Comparison of ENCODE assay signal across 1 cellular context in the genomic region with DNA sequence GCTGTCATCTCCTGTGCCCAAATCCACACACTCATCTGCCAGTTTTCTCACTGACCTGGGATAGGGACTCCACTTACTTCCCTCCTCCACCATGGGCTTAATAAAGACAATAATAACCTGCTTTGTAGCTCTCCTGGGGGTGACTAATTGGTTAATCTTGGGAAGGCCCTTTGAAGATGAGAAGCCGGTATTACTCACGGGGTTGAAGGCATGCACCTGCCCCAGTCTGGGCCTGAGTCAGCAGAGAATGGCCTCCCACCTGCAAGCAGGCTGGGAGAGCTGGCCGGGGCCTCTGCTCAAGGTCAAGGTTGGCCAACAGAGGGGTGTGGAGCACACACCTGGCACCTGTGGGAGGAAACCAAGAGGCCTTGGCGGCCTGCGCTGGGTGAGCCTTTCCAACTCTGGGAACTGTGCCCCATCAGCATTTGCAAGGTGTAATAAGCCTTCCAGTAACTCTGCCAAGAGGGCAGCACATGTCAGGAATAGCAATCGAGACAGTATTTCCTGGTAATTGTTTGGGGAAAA.
TF ChIP-seq lines count a peak whose summit lies in the region.

No MANE protein-coding gene starts in this region.

TF ChIP-seq in HepG2, 621 proteins besides CTCF, POLR2A, EP300 and RAD21 (continued from another document and continues in another):
- TF ChIP-seq, protein P1, sequence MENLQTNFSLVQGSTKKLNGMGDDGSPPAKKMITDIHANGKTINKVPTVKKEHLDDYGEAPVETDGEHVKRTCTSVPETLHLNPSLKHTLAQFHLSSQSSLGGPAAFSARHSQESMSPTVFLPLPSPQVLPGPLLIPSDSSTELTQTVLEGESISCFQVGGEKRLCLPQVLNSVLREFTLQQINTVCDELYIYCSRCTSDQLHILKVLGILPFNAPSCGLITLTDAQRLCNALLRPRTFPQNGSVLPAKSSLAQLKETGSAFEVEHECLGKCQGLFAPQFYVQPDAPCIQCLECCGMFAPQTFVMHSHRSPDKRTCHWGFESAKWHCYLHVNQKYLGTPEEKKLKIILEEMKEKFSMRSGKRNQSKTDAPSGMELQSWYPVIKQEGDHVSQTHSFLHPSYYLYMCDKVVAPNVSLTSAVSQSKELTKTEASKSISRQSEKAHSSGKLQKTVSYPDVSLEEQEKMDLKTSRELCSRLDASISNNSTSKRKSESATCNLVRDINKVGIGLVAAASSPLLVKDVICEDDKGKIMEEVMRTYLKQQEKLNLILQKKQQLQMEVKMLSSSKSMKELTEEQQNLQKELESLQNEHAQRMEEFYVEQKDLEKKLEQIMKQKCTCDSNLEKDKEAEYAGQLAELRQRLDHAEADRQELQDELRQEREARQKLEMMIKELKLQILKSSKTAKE (CRISPR knock-in tag; IDR thresholded peaks at IDR 0.05; ENCODE audit: borderline replicate concordance) = peak; percentile 58; the same call in 1 of the 2 replicates
- TF ChIP-seq PHF5A (CRISPR knock-in tag; IDR thresholded peaks at IDR 0.05; ENCODE audit: low read depth, unreplicated experiment) (no peak), GABPA (IDR thresholded peaks at IDR 0.05; ENCODE audit: low read depth, low read length) (no peak), GABPA (CRISPR knock-in tag; IDR thresholded peaks at IDR 0.05; ENCODE audit: low read depth) (no peak), ZNF546 (CRISPR knock-in tag; conservative IDR thresholded peaks at IDR 0.05) (no peak), PPARG (CRISPR knock-in tag; conservative IDR thresholded peaks at IDR 0.05) (no peak), ZNF263 (CRISPR knock-in tag; IDR thresholded peaks at IDR 0.05) (0 out of 2 replicates have a peak, but pooled peaks have one; percentile 35), NRL (CRISPR knock-in tag; IDR thresholded peaks at IDR 0.05; ENCODE audit: borderline replicate concordance) (no peak; the same call in 1 of the 2 replicates), ZC3H13 (CRISPR knock-in tag; IDR thresholded peaks at IDR 0.05) (no peak), ZNF431 (CRISPR knock-in tag; IDR thresholded peaks at IDR 0.05; ENCODE audit: borderline replicate concordance, low read depth) (no peak), RCOR2 (CRISPR knock-in tag; IDR thresholded peaks at IDR 0.05) (no peak), IRF2 (CRISPR knock-in tag; IDR thresholded peaks at IDR 0.05) (no peak), SPEN (CRISPR knock-in tag; IDR thresholded peaks at IDR 0.05; ENCODE audit: low read depth) (no peak), HNRNPL (IDR thresholded peaks at IDR 0.05; ENCODE audit: low read depth, low read length) (no peak), GZF1 (CRISPR knock-in tag; IDR thresholded peaks at IDR 0.05) (no peak), ZNF20 (CRISPR knock-in tag; IDR thresholded peaks at IDR 0.05) (no peak), NAIF1 (CRISPR knock-in tag; IDR thresholded peaks at IDR 0.05; ENCODE audit: borderline replicate concordance) (no peak), ZNF773 (CRISPR knock-in tag; IDR thresholded peaks at IDR 0.05; ENCODE audit: borderline replicate concordance) (no peak), ZNF7 (CRISPR knock-in tag; IDR thresholded peaks at IDR 0.05) (no peak), STAT5B (CRISPR knock-in tag; IDR thresholded peaks at IDR 0.05) (no peak), ZNF670 (CRISPR knock-in tag; IDR thresholded peaks at IDR 0.05; ENCODE audit: borderline replicate concordance) (no peak), SIX4 (CRISPR knock-in tag; IDR thresholded peaks at IDR 0.05) (0 out of 2 replicates have a peak, but pooled peaks have one; percentile 25), ZNF674 (CRISPR knock-in tag; IDR thresholded peaks at IDR 0.05; ENCODE audit: low read depth) (no peak), PHF20 (CRISPR knock-in tag; IDR thresholded peaks at IDR 0.05) (no peak), SUZ12 (IDR thresholded peaks at IDR 0.05; ENCODE audit: low read depth, low read length) (no peak), CHCHD3 (CRISPR knock-in tag; IDR thresholded peaks at IDR 0.05) (no peak), ZC3H4 (CRISPR knock-in tag; IDR thresholded peaks at IDR 0.05; ENCODE audit: borderline replicate concordance) (no peak), ZNF878 (CRISPR knock-in tag; IDR thresholded peaks at IDR 0.05) (no peak), ZBTB38 (CRISPR knock-in tag; IDR thresholded peaks at IDR 0.05) (no peak), U2AF1 (optimal IDR thresholded peaks at IDR 0.05; ENCODE audit: low read depth, low read length) (no peak), ZNF121 (CRISPR knock-in tag; IDR thresholded peaks at IDR 0.05) (no peak)
- TF ChIP-seq, protein P2, sequence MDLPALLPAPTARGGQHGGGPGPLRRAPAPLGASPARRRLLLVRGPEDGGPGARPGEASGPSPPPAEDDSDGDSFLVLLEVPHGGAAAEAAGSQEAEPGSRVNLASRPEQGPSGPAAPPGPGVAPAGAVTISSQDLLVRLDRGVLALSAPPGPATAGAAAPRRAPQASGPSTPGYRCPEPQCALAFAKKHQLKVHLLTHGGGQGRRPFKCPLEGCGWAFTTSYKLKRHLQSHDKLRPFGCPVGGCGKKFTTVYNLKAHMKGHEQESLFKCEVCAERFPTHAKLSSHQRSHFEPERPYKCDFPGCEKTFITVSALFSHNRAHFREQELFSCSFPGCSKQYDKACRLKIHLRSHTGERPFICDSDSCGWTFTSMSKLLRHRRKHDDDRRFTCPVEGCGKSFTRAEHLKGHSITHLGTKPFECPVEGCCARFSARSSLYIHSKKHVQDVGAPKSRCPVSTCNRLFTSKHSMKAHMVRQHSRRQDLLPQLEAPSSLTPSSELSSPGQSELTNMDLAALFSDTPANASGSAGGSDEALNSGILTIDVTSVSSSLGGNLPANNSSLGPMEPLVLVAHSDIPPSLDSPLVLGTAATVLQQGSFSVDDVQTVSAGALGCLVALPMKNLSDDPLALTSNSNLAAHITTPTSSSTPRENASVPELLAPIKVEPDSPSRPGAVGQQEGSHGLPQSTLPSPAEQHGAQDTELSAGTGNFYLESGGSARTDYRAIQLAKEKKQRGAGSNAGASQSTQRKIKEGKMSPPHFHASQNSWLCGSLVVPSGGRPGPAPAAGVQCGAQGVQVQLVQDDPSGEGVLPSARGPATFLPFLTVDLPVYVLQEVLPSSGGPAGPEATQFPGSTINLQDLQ (CRISPR knock-in tag; IDR thresholded peaks at IDR 0.05) = no peak
- TF ChIP-seq, protein P3, sequence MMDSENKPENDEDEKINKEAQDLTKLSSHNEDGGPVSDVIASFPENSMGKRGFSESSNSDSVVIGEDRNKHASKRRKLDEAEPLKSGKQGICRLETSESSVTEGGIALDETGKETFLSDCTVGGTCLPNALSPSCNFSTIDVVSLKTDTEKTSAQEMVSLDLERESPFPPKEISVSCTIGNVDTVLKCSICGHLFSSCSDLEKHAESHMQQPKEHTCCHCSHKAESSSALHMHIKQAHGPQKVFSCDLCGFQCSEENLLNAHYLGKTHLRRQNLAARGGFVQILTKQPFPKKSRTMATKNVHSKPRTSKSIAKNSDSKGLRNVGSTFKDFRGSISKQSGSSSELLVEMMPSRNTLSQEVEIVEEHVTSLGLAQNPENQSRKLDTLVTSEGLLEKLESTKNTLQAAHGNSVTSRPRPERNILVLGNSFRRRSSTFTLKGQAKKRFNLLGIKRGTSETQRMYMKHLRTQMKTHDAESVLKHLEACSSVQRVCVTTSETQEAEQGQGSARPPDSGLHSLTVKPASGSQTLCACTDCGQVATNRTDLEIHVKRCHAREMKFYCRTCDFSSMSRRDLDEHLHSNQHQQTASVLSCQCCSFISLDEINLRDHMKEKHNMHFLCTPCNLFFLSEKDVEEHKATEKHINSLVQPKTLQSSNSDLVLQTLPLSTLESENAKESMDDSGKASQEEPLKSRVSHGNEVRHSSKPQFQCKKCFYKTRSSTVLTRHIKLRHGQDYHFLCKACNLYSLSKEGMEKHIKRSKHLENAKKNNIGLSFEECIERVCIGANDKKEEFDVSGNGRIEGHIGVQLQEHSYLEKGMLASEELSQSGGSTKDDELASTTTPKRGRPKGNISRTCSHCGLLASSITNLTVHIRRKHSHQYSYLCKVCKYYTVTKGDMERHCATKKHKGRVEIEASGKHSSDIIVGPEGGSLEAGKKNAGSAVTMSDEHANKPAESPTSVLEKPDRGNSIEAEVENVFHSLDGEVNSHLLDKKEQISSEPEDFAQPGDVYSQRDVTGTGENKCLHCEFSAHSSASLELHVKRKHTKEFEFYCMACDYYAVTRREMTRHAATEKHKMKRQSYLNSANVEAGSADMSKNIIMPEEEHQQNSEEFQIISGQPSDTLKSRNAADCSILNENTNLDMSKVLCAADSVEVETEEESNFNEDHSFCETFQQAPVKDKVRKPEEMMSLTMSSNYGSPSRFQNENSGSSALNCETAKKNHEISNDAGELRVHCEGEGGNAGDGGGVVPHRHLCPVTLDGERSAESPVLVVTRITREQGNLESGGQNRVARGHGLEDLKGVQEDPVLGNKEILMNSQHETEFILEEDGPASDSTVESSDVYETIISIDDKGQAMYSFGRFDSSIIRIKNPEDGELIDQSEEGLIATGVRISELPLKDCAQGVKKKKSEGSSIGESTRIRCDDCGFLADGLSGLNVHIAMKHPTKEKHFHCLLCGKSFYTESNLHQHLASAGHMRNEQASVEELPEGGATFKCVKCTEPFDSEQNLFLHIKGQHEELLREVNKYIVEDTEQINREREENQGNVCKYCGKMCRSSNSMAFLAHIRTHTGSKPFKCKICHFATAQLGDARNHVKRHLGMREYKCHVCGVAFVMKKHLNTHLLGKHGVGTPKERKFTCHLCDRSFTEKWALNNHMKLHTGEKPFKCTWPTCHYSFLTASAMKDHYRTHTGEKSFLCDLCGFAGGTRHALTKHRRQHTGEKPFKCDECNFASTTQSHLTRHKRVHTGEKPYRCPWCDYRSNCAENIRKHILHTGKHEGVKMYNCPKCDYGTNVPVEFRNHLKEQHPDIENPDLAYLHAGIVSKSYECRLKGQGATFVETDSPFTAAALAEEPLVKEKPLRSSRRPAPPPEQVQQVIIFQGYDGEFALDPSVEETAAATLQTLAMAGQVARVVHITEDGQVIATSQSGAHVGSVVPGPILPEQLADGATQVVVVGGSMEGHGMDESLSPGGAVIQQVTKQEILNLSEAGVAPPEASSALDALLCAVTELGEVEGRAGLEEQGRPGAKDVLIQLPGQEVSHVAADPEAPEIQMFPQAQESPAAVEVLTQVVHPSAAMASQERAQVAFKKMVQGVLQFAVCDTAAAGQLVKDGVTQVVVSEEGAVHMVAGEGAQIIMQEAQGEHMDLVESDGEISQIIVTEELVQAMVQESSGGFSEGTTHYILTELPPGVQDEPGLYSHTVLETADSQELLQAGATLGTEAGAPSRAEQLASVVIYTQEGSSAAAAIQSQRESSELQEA (CRISPR knock-in tag; IDR thresholded peaks at IDR 0.05; ENCODE audit: not compliant biosample characterization) = no peak
- TF ChIP-seq, protein P4, sequence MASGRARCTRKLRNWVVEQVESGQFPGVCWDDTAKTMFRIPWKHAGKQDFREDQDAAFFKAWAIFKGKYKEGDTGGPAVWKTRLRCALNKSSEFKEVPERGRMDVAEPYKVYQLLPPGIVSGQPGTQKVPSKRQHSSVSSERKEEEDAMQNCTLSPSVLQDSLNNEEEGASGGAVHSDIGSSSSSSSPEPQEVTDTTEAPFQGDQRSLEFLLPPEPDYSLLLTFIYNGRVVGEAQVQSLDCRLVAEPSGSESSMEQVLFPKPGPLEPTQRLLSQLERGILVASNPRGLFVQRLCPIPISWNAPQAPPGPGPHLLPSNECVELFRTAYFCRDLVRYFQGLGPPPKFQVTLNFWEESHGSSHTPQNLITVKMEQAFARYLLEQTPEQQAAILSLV (CRISPR knock-in tag; IDR thresholded peaks at IDR 0.05; ENCODE audit: borderline replicate concordance) = no peak
- TF ChIP-seq, protein P5, sequence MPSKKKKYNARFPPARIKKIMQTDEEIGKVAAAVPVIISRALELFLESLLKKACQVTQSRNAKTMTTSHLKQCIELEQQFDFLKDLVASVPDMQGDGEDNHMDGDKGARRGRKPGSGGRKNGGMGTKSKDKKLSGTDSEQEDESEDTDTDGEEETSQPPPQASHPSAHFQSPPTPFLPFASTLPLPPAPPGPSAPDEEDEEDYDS (CRISPR knock-in tag; IDR thresholded peaks at IDR 0.05) = no peak
- TF ChIP-seq, protein P6, sequence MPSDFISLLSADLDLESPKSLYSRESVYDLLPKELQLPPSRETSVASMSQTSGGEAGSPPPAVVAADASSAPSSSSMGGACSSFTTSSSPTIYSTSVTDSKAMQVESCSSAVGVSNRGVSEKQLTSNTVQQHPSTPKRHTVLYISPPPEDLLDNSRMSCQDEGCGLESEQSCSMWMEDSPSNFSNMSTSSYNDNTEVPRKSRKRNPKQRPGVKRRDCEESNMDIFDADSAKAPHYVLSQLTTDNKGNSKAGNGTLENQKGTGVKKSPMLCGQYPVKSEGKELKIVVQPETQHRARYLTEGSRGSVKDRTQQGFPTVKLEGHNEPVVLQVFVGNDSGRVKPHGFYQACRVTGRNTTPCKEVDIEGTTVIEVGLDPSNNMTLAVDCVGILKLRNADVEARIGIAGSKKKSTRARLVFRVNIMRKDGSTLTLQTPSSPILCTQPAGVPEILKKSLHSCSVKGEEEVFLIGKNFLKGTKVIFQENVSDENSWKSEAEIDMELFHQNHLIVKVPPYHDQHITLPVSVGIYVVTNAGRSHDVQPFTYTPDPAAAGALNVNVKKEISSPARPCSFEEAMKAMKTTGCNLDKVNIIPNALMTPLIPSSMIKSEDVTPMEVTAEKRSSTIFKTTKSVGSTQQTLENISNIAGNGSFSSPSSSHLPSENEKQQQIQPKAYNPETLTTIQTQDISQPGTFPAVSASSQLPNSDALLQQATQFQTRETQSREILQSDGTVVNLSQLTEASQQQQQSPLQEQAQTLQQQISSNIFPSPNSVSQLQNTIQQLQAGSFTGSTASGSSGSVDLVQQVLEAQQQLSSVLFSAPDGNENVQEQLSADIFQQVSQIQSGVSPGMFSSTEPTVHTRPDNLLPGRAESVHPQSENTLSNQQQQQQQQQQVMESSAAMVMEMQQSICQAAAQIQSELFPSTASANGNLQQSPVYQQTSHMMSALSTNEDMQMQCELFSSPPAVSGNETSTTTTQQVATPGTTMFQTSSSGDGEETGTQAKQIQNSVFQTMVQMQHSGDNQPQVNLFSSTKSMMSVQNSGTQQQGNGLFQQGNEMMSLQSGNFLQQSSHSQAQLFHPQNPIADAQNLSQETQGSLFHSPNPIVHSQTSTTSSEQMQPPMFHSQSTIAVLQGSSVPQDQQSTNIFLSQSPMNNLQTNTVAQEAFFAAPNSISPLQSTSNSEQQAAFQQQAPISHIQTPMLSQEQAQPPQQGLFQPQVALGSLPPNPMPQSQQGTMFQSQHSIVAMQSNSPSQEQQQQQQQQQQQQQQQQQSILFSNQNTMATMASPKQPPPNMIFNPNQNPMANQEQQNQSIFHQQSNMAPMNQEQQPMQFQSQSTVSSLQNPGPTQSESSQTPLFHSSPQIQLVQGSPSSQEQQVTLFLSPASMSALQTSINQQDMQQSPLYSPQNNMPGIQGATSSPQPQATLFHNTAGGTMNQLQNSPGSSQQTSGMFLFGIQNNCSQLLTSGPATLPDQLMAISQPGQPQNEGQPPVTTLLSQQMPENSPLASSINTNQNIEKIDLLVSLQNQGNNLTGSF (CRISPR knock-in tag; IDR thresholded peaks at IDR 0.05) = no peak
- TF ChIP-seq, protein P7, sequence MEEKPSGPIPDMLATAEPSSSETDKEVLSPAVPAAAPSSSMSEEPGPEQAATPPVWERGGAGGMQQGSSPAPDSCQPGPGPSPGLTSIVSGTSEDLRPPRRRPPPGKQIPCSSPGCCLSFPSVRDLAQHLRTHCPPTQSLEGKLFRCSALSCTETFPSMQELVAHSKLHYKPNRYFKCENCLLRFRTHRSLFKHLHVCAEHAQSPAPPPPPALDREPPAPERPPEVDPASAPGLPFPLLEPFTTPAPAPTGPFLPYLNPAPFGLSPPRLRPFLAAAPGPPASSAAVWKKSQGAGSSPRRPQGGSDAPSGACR (CRISPR knock-in tag; IDR thresholded peaks at IDR 0.05) = no peak
- TF ChIP-seq, protein P8, sequence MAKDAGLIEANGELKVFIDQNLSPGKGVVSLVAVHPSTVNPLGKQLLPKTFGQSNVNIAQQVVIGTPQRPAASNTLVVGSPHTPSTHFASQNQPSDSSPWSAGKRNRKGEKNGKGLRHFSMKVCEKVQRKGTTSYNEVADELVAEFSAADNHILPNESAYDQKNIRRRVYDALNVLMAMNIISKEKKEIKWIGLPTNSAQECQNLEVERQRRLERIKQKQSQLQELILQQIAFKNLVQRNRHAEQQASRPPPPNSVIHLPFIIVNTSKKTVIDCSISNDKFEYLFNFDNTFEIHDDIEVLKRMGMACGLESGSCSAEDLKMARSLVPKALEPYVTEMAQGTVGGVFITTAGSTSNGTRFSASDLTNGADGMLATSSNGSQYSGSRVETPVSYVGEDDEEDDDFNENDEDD (CRISPR knock-in tag; IDR thresholded peaks at IDR 0.05; ENCODE audit: borderline replicate concordance) = no peak
